Comparison of ENCODE assay signal across 1 cellular context in the genomic region with DNA sequence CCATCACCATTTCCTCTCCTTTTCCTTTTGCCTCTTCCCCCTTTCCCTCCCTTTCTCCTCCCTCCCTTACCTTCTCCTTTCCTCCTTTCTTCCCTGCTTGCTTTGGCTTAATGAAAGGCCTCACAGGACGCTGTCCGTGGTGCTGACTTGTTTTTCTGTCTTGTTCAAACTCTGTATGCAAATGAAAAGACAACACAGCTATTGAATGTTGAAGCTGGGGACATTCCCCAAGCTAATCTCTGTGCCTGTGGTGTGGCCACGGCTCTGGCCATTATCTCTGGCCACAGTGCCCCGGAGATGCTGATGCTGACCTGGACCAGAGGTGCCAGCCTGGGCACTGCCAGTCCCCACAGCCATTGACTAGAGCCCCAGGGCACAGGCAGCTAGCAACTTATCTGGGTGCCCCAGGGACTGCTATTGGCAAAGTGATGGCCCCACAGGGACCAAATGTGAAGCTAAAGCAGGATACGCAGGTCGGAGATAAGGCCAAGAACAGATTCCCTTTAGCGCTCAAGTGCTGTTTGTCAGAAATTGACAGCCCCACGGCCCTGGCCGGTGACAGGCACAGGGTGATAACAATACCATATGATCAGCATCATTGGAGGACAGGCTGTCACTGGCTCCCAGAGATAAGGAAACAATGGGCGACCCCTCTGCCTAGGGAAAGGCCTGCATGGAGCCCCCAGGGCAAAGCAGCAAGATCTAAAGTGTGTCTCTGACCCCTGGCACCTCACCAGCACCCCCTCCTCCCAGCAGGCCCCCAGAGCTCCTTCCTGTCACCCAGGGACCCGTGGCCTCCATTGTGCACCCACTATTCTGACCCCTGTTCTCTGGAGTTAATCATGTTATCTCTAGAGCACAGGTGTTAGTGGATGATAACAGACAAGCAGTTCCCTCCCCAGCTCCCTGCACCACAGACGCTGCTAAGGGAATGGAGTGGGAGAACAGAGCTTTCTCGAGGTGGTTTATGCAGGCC.
A peak's percentile ranks its signal among the peaks of the same experiment; 100 is the strongest.
TF ChIP-seq lines count a peak whose summit lies in the region.

No MANE protein-coding gene starts in this region.

TF ChIP-seq in HepG2, 621 proteins besides CTCF, POLR2A, EP300 and RAD21 (continued from another document and continues in another):
- TF ChIP-seq, protein P1, sequence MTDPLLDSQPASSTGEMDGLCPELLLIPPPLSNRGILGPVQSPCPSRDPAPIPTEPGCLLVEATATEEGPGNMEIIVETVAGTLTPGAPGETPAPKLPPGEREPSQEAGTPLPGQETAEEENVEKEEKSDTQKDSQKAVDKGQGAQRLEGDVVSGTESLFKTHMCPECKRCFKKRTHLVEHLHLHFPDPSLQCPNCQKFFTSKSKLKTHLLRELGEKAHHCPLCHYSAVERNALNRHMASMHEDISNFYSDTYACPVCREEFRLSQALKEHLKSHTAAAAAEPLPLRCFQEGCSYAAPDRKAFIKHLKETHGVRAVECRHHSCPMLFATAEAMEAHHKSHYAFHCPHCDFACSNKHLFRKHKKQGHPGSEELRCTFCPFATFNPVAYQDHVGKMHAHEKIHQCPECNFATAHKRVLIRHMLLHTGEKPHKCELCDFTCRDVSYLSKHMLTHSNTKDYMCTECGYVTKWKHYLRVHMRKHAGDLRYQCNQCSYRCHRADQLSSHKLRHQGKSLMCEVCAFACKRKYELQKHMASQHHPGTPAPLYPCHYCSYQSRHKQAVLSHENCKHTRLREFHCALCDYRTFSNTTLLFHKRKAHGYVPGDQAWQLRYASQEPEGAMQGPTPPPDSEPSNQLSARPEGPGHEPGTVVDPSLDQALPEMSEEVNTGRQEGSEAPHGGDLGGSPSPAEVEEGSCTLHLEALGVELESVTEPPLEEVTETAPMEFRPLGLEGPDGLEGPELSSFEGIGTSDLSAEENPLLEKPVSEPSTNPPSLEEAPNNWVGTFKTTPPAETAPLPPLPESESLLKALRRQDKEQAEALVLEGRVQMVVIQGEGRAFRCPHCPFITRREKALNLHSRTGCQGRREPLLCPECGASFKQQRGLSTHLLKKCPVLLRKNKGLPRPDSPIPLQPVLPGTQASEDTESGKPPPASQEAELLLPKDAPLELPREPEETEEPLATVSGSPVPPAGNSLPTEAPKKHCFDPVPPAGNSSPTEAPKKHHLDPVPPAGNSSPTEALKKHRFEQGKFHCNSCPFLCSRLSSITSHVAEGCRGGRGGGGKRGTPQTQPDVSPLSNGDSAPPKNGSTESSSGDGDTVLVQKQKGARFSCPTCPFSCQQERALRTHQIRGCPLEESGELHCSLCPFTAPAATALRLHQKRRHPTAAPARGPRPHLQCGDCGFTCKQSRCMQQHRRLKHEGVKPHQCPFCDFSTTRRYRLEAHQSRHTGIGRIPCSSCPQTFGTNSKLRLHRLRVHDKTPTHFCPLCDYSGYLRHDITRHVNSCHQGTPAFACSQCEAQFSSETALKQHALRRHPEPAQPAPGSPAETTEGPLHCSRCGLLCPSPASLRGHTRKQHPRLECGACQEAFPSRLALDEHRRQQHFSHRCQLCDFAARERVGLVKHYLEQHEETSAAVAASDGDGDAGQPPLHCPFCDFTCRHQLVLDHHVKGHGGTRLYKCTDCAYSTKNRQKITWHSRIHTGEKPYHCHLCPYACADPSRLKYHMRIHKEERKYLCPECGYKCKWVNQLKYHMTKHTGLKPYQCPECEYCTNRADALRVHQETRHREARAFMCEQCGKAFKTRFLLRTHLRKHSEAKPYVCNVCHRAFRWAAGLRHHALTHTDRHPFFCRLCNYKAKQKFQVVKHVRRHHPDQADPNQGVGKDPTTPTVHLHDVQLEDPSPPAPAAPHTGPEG (CRISPR knock-in tag; IDR thresholded peaks at IDR 0.05): no peak; the same call in 1 of the 2 replicates
- TF ChIP-seq GPBP1L1 (CRISPR knock-in tag; IDR thresholded peaks at IDR 0.05) (no peak), POLR2G (IDR thresholded peaks at IDR 0.05; ENCODE audit: low read depth, low read length) (no peak), NFATC3 (CRISPR knock-in tag; IDR thresholded peaks at IDR 0.05) (no peak), ZNF770 (CRISPR knock-in tag; IDR thresholded peaks at IDR 0.05) (no peak), ZNF367 (CRISPR knock-in tag; IDR thresholded peaks at IDR 0.05; ENCODE audit: borderline replicate concordance) (no peak; the same call in 1 of the 2 replicates), ZNF598 (CRISPR knock-in tag; IDR thresholded peaks at IDR 0.05; ENCODE audit: borderline replicate concordance) (no peak), EED (CRISPR knock-in tag; IDR thresholded peaks at IDR 0.05) (no peak; the same call in 1 of the 2 replicates), CHD2 (IDR thresholded peaks at IDR 0.05; ENCODE audit: low read depth, low read length) (no peak), PAXIP1 (CRISPR knock-in tag; conservative IDR thresholded peaks at IDR 0.05) (no peak), HIVEP1 (CRISPR knock-in tag; IDR thresholded peaks at IDR 0.05) (no peak), HOXA3 (CRISPR knock-in tag; IDR thresholded peaks at IDR 0.05) (no peak), FOXM1 (CRISPR knock-in tag; IDR thresholded peaks at IDR 0.05) (no peak; the same call in 1 of the 2 replicates), ASH2L (IDR thresholded peaks at IDR 0.05; ENCODE audit: insufficient read length, low read depth, low read length) (no peak), ZNF432 (CRISPR knock-in tag; IDR thresholded peaks at IDR 0.05; ENCODE audit: borderline replicate concordance) (no peak), ZNF24 (IDR thresholded peaks at IDR 0.05) (no peak), SP1 (IDR thresholded peaks at IDR 0.05) (no peak), SP1 (CRISPR knock-in tag; IDR thresholded peaks at IDR 0.05) (no peak), SETDB1 (CRISPR knock-in tag; IDR thresholded peaks at IDR 0.05; ENCODE audit: borderline replicate concordance) (no peak), ZNF510 (CRISPR knock-in tag; IDR thresholded peaks at IDR 0.05; ENCODE audit: low read depth) (0 out of 2 replicates have a peak, but pooled peaks have one; percentile 63), ZFP36L2 (CRISPR knock-in tag; IDR thresholded peaks at IDR 0.05) (peak; percentile 97), CCDC6 (CRISPR knock-in tag; IDR thresholded peaks at IDR 0.05) (peak; percentile 94), FLYWCH1 (CRISPR knock-in tag; IDR thresholded peaks at IDR 0.05) (no peak), ZNF550 (CRISPR knock-in tag; IDR thresholded peaks at IDR 0.05; ENCODE audit: borderline replicate concordance) (no peak), ZNF205 (CRISPR knock-in tag; IDR thresholded peaks at IDR 0.05) (peak; percentile 89; the same call in 1 of the 2 replicates), SP140L (CRISPR knock-in tag; IDR thresholded peaks at IDR 0.05; ENCODE audit: borderline replicate concordance) (peak; percentile 92; the same call in 1 of the 2 replicates), ZNF512 (CRISPR knock-in tag; IDR thresholded peaks at IDR 0.05) (no peak), KDM3A (CRISPR knock-in tag; IDR thresholded peaks at IDR 0.05; ENCODE audit: low read depth) (no peak), ZBTB1 (CRISPR knock-in tag; IDR thresholded peaks at IDR 0.05; ENCODE audit: borderline replicate concordance) (0 out of 2 replicates have a peak, but pooled peaks have one; percentile 64), RARG (CRISPR knock-in tag; IDR thresholded peaks at IDR 0.05; ENCODE audit: low read depth) (peak; percentile 56; the same call in 1 of the 2 replicates), ATAD3A (CRISPR knock-in tag; IDR thresholded peaks at IDR 0.05) (0 out of 2 replicates have a peak, but pooled peaks have one; percentile 76), SALL1 (CRISPR knock-in tag; IDR thresholded peaks at IDR 0.05) (peak; percentile 82), STAT5B (CRISPR knock-in tag; IDR thresholded peaks at IDR 0.05) (peak; percentile 94)
- TF ChIP-seq, protein P2, sequence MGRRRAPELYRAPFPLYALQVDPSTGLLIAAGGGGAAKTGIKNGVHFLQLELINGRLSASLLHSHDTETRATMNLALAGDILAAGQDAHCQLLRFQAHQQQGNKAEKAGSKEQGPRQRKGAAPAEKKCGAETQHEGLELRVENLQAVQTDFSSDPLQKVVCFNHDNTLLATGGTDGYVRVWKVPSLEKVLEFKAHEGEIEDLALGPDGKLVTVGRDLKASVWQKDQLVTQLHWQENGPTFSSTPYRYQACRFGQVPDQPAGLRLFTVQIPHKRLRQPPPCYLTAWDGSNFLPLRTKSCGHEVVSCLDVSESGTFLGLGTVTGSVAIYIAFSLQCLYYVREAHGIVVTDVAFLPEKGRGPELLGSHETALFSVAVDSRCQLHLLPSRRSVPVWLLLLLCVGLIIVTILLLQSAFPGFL (CRISPR knock-in tag; IDR thresholded peaks at IDR 0.05): no peak
- TF ChIP-seq, protein P3, sequence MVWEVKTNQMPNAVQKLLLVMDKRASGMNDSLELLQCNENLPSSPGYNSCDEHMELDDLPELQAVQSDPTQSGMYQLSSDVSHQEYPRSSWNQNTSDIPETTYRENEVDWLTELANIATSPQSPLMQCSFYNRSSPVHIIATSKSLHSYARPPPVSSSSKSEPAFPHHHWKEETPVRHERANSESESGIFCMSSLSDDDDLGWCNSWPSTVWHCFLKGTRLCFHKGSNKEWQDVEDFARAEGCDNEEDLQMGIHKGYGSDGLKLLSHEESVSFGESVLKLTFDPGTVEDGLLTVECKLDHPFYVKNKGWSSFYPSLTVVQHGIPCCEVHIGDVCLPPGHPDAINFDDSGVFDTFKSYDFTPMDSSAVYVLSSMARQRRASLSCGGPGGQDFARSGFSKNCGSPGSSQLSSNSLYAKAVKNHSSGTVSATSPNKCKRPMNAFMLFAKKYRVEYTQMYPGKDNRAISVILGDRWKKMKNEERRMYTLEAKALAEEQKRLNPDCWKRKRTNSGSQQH (CRISPR knock-in tag; IDR thresholded peaks at IDR 0.05; ENCODE audit: low read depth): peak; percentile 80; the same call in 1 of the 2 replicates
- TF ChIP-seq, protein P4, sequence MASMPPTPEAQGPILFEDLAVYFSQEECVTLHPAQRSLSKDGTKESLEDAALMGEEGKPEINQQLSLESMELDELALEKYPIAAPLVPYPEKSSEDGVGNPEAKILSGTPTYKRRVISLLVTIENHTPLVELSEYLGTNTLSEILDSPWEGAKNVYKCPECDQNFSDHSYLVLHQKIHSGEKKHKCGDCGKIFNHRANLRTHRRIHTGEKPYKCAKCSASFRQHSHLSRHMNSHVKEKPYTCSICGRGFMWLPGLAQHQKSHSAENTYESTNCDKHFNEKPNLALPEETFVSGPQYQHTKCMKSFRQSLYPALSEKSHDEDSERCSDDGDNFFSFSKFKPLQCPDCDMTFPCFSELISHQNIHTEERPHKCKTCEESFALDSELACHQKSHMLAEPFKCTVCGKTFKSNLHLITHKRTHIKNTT (CRISPR knock-in tag; IDR thresholded peaks at IDR 0.05): no peak
